In the genomic region with DNA sequence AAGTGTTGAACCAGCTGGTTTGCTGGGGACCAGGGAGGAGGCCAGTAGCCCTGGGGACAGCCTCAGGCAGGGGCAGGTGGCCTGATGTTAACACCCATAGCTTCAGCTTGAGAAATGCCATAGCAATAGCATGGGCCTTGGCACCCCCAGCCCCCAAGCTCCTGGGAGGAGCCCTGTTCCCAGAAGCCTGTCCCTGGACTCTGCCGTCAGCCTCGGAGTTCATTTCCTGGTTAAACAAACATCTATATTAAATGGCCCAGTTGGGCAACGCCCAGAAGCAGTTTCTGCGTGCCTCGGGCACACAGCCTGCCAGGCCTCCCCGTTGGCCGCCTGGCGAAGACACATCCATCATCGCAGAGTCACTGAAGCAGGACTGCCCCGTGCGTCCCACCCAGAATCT, we compare ENCODE assay signal across 12 cellular contexts. TPM values are rescaled to one million over a fixed set of nuclear protein-coding genes. Genes with fewer than 3 reads are reported as not detected.
DNase-seq lines count a peak whose midpoint lies in the region; ATAC-seq and TF ChIP-seq lines count a peak whose summit lies in the region.
"Had no signal": no experiment of that assay in that cellular context is flagged by ENCODE, and none has a peak within 500 bp of the region (broad histone marks: within the 10 kb centered on the region; RNA-seq: fewer than 3 reads in every experiment).

No MANE protein-coding gene starts in this region.

- no peaks in the 10 kb centered on the region for H4K20me1 ChIP-seq in mammary epithelial cell (ENCODE audit: insufficient read depth, low read length)
- H4K20me1 ChIP-seq: BLaER1 had no signal

- intact Hi-C loops in mammary epithelial cell (cut with micrococcal nuclease): no loop called here
- intact Hi-C loops in aorta (cut with DNase I): no loop called here

- no peak overlapping the region for H3K9ac ChIP-seq in mammary epithelial cell (ENCODE audit: insufficient read depth, low read length)
- H3K9ac ChIP-seq: BLaER1 had no signal

- peak; percentile 81 to 83 for DNase-seq in T47D (ENCODE audit: low read depth in 1 of 2, low spot score in 1 of 2)
- no peak for DNase-seq in mammary epithelial cell
- DNase-seq in lung microvascular endothelial cell (ENCODE audit: low read depth in 2 of 2): peak; percentile 68 to 83
- peak; percentile 85 to 89 for DNase-seq in aorta
- DNase-seq in HuH-7 (ENCODE audit: low spot score): no peak
- no peak for DNase-seq in activated naive CD4-positive, alpha-beta T cell treated with anti-CD3 and anti-CD28 coated beads, Interleukin-2, amount 50 U/mL, for 72 hours (ENCODE audit: low spot score in 2 of 2)
- no peak for DNase-seq in activated naive CD4-positive, alpha-beta T cell treated with Interleukin-2 at 50 U/mL for 16 hours
- DNase-seq: activated CD8-positive, alpha-beta T cell treated with anti-CD3 and anti-CD28 coated beads for 36 hours had no signal

- H3K27me3 ChIP-seq in mammary epithelial cell (ENCODE audit: insufficient read depth, low read length) (peaks cover 3% of the 10 kb centered on the region), aorta (ENCODE audit: control insufficient read depth in 1 of 2, insufficient read depth in 2 of 2, low read length in 1 of 2) (no peaks in the 10 kb centered on the region)
- H3K27me3 ChIP-seq: BLaER1 had no signal

- H3K4me2 ChIP-seq in mammary epithelial cell (ENCODE audit: insufficient read depth, low read depth, low read length): no peak overlapping the region
- H3K4me2 ChIP-seq: BLaER1 had no signal

- no peak for TF ChIP-seq CTCF in mammary epithelial cell (conservative IDR thresholded peaks at IDR 0.05 in 1 of 2, IDR thresholded peaks at IDR 0.05 in 1 of 2; ENCODE audit: extremely low read depth in 1 of 2, insufficient read depth in 1 of 2, low read depth in 1 of 2, low read length in 2 of 2)

- in situ Hi-C loops in T47D (cut with HindIII; ENCODE audit: low pct_unique_long_range_greater_than_20kb, low sequenced_read_pairs) (no loop called here), mammary epithelial cell (cut with MboI; ENCODE audit: low sequenced_read_pairs in 2 of 2) (no loop called here)

- H2AFZ ChIP-seq in mammary epithelial cell (ENCODE audit: low read depth, low read length): no peak overlapping the region

- dilution Hi-C loops in mammary epithelial cell (cut with HindIII; ENCODE audit: low sequenced_read_pairs): no loop called here

- BruUV-seq in mammary epithelial cell (replicated peaks; lab: Mats Ljungman, UMichigan): no TSS peak

- H3K4me3 ChIP-seq in mammary epithelial cell (replicated peaks in 1 of 3; ENCODE audit: insufficient read depth in 1 of 3, low read depth in 2 of 3, low read length in 3 of 3): no peak overlapping the region
- no peak overlapping the region for H3K4me3 ChIP-seq in aorta (ENCODE audit: low read length in 2 of 2)
- H3K4me3 ChIP-seq: BLaER1 had no signal

- no peaks in the 10 kb centered on the region for H3K9me3 Mint-ChIP-seq in activated naive CD4-positive, alpha-beta T cell treated with anti-CD3 and anti-CD28 coated beads, Interleukin-2, amount 50 U/mL, for 72 hours
- H3K9me3 Mint-ChIP-seq: activated CD8-positive, alpha-beta T cell treated with anti-CD3 and anti-CD28 coated beads for 36 hours; IgD-negative memory B cell had no signal

- no peaks in the 10 kb centered on the region for H3K36me3 Mint-ChIP-seq in activated naive CD4-positive, alpha-beta T cell treated with anti-CD3 and anti-CD28 coated beads, Interleukin-2, amount 50 U/mL, for 72 hours
- H3K36me3 Mint-ChIP-seq: IgD-negative memory B cell had no signal

- H3K9me3 ChIP-seq in mammary epithelial cell (replicated peaks; ENCODE audit: insufficient read depth, low read length) (no peaks in the 10 kb centered on the region), aorta (ENCODE audit: control insufficient read depth, low read length) (no peaks in the 10 kb centered on the region)
- H3K9me3 ChIP-seq: BLaER1 had no signal

- 87% methylated on average over 11 of the region's 11 CpGs for WGBS in mammary epithelial cell (ENCODE audit: low coverage, missing lambda C conversion rate)
- 5 to 6% methylated on average over 11 of the region's 11 CpGs for WGBS in aorta, 2 donors

- no peak overlapping the region for H3K27ac ChIP-seq in mammary epithelial cell (ENCODE audit: insufficient read depth, low read depth, low read length)
- no peak overlapping the region for H3K27ac ChIP-seq in aorta (ENCODE audit: low read depth in 1 of 2, low read length in 2 of 2)
- H3K27ac ChIP-seq: BLaER1 had no signal

- no peak overlapping the region for H3K27ac Mint-ChIP-seq in activated naive CD4-positive, alpha-beta T cell treated with anti-CD3 and anti-CD28 coated beads, Interleukin-2, amount 50 U/mL, for 72 hours
- H3K27ac Mint-ChIP-seq: activated CD8-positive, alpha-beta T cell treated with anti-CD3 and anti-CD28 coated beads for 36 hours; IgD-negative memory B cell had no signal

- H3K79me2 ChIP-seq in mammary epithelial cell (ENCODE audit: insufficient read depth, low read length): no peaks in the 10 kb centered on the region

- H3K36me3 ChIP-seq in mammary epithelial cell (ENCODE audit: insufficient read depth, low read length): no peaks in the 10 kb centered on the region
- no peaks in the 10 kb centered on the region for H3K36me3 ChIP-seq in aorta (ENCODE audit: control insufficient read depth in 1 of 2, insufficient read depth in 2 of 2, low read length in 1 of 2)
- H3K36me3 ChIP-seq: BLaER1 had no signal

- CTCF ChIA-PET in mammary epithelial cell (lab: Charles Lee; ENCODE audit: low non-redundant PET): no interaction called here

- ATAC-seq in esophagus mucosa: peak; percentile 79
- peak; percentile 88 for ATAC-seq in aorta (ENCODE audit: low FRiP score)
- ATAC-seq in activated naive CD4-positive, alpha-beta T cell treated with anti-CD3 and anti-CD28 coated beads, Interleukin-2, amount 50 U/mL, for 72 hours: no peak
- ATAC-seq: activated CD8-positive, alpha-beta T cell treated with anti-CD3 and anti-CD28 coated beads for 36 hours had no signal

- H3K4me1 ChIP-seq in mammary epithelial cell (ENCODE audit: insufficient read depth, low read length) (no peaks in the 10 kb centered on the region), aorta (ENCODE audit: control insufficient read depth in 1 of 2, insufficient read depth in 2 of 2, low read length in 2 of 2) (no peaks in the 10 kb centered on the region)

RNA-seq across cellular contexts. Expression of gene FGD5, which starts 58.2 kb away (rescaled TPM):
- total RNA-seq in mammary epithelial cell: not detected
- polyA plus RNA-seq in mammary epithelial cell: not detected
- not detected for polyA minus RNA-seq in mammary epithelial cell
- total RNA-seq in esophagus mucosa: 2.5 TPM
- 74.3 and 86.1 TPM in 2 replicates for total RNA-seq in lung microvascular endothelial cell
- 10 to 100 TPM; 36.2 to 61.6 TPM for total RNA-seq in aorta
- polyA plus RNA-seq in aorta: 1 to 10 TPM; 2.5 to 3.8 TPM
- not detected for total RNA-seq in activated naive CD4-positive, alpha-beta T cell treated with anti-CD3 and anti-CD28 coated beads, Interleukin-2, amount 50 U/mL, for 72 hours
- total RNA-seq: activated CD8-positive, alpha-beta T cell treated with anti-CD3 and anti-CD28 coated beads for 36 hours had no signal
- polyA plus RNA-seq: IgD-negative memory B cell, keratinocyte had no signal

Comparison
In these comparisons a context has a peak if more than half of its experiments do, and no peak if none do; other contexts are left out.
1. DNase-seq: peak in T47D (2 of 2), lung microvascular endothelial cell (2 of 2) and aorta (2 of 2); none in mammary epithelial cell (single experiment), HuH-7 (single experiment), activated naive CD4-positive, alpha-beta T cell treated with anti-CD3 and anti-CD28 coated beads, Interleukin-2, amount 50 U/mL, for 72 hours (0 of 2) and activated naive CD4-positive, alpha-beta T cell treated with Interleukin-2 at 50 U/mL for 16 hours (single experiment).
2. ATAC-seq: peak in esophagus mucosa (single experiment) and aorta (single experiment); none in activated naive CD4-positive, alpha-beta T cell treated with anti-CD3 and anti-CD28 coated beads, Interleukin-2, amount 50 U/mL, for 72 hours (0 of 2).
3. RNA of gene FGD5, which starts 58.2 kb away (total RNA-seq): 74.3 to 86.1 TPM in lung microvascular endothelial cell and 36.2 to 61.6 TPM in aorta; 2.5 TPM in esophagus mucosa (single experiment), not detected in activated naive CD4-positive, alpha-beta T cell treated with anti-CD3 and anti-CD28 coated beads, Interleukin-2, amount 50 U/mL, for 72 hours and not detected in mammary epithelial cell; every median in the first group is over 10 times any median in the second.